ENCODE assay signal across 33 cellular contexts in genomic region chr5:14090290-14090689, GRCh38.
"Had no signal": no experiment of that assay in that cellular context is flagged by ENCODE, and none has a peak within 500 bp of the region (broad histone marks: within the 10 kb centered on the region; RNA-seq: fewer than 3 reads in every experiment).

No MANE protein-coding gene starts in this region.

- H3K4me1 ChIP-seq: colonic mucosa had no signal

- DNase-seq: activated CD4-positive, alpha-beta memory T cell treated with anti-CD3 and anti-CD28 coated beads, Interleukin-2, amount 10 ng/mL, durations not matched to agents 7 days and 5 days; activated CD4-positive, alpha-beta T cell treated with anti-CD3 and anti-CD28 coated beads for 1 hour; activated CD4-positive, alpha-beta T cell treated with anti-CD3 and anti-CD28 coated beads for 48 hours; activated CD4-positive, CD25-positive, alpha-beta regulatory T cell; activated CD8-positive, alpha-beta memory T cell treated with anti-CD3 and anti-CD28 coated beads for 24 hours; activated CD8-positive, alpha-beta memory T cell treated with anti-CD3 and anti-CD28 coated beads, Interleukin-2, amount 10 ng/mL, durations not matched to agents 7 days and 5 days; activated CD8-positive, alpha-beta memory T cell treated with anti-CD3 and anti-CD28 coated beads, Interleukin-2, amount 50 U/mL, for 48 hours; activated effector memory CD4-positive, alpha-beta T cell treated with Interleukin-2 at 50 U/mL for 16 hours; activated naive CD4-positive, alpha-beta T cell treated with anti-CD3 and anti-CD28 coated beads, Interleukin-2, amount 50 U/mL, for 16 hours; activated naive CD8-positive, alpha-beta T cell treated with anti-CD3 and anti-CD28 coated beads for 36 hours; activated T-cell treated with anti-CD3 and anti-CD28 coated beads, Interleukin-2, amount 50 U/mL, for 48 hours; amniotic stem cell; aorta; brain microvascular endothelial cell; central memory CD4-positive, alpha-beta T cell; colonic mucosa; Kasumi-1; NCI-H1092 treated with DMSO at 0.1 percent for 48 hours; NCI-H1417; NCI-H146; NCI-H187; NCI-H2029 treated with DMSO at 0.1 percent for 48 hours; NCI-H2107; NCI-H2171 treated with DMSO at 0.1 percent for 48 hours; NCI-H226; NCI-H446 treated with DMSO at 0.1 percent for 48 hours; NCI-H524 treated with DMSO at 0.1 percent for 48 hours; Right ventricle myocardium superior; T-helper 1 cell; T-helper 2 cell; T-helper 9 cell; WERI-Rb-1 had no signal

- H3K27me3 ChIP-seq: brain microvascular endothelial cell, colonic mucosa had no signal

- H3K27ac ChIP-seq: brain microvascular endothelial cell, colonic mucosa, RWPE1, WERI-Rb-1 had no signal

- H3K9me3 Mint-ChIP-seq: activated CD4-positive, alpha-beta memory T cell treated with anti-CD3 and anti-CD28 coated beads, Interleukin-2, amount 10 ng/mL, durations not matched to agents 7 days and 5 days; activated naive CD8-positive, alpha-beta T cell treated with anti-CD3 and anti-CD28 coated beads for 36 hours had no signal

- H3K36me3 ChIP-seq: brain microvascular endothelial cell, colonic mucosa, WERI-Rb-1 had no signal

- H3K9me3 ChIP-seq: colonic mucosa had no signal

- H3K36me3 Mint-ChIP-seq: activated CD8-positive, alpha-beta memory T cell treated with anti-CD3 and anti-CD28 coated beads, Interleukin-2, amount 10 ng/mL, durations not matched to agents 7 days and 5 days; activated naive CD8-positive, alpha-beta T cell treated with anti-CD3 and anti-CD28 coated beads for 36 hours had no signal

- ATAC-seq: activated CD8-positive, alpha-beta memory T cell treated with anti-CD3 and anti-CD28 coated beads, Interleukin-2, amount 10 ng/mL, durations not matched to agents 7 days and 5 days had no signal

- H3K4me3 Mint-ChIP-seq: activated CD4-positive, alpha-beta memory T cell treated with anti-CD3 and anti-CD28 coated beads, Interleukin-2, amount 10 ng/mL, durations not matched to agents 7 days and 5 days; activated CD8-positive, alpha-beta memory T cell treated with anti-CD3 and anti-CD28 coated beads, Interleukin-2, amount 10 ng/mL, durations not matched to agents 7 days and 5 days; activated naive CD8-positive, alpha-beta T cell treated with anti-CD3 and anti-CD28 coated beads for 36 hours had no signal

- H3K27ac Mint-ChIP-seq: activated CD4-positive, alpha-beta memory T cell treated with anti-CD3 and anti-CD28 coated beads, Interleukin-2, amount 10 ng/mL, durations not matched to agents 7 days and 5 days; activated CD8-positive, alpha-beta memory T cell treated with anti-CD3 and anti-CD28 coated beads, Interleukin-2, amount 10 ng/mL, durations not matched to agents 7 days and 5 days; activated naive CD8-positive, alpha-beta T cell treated with anti-CD3 and anti-CD28 coated beads for 36 hours had no signal

- H3K4me1 Mint-ChIP-seq: activated CD4-positive, alpha-beta memory T cell treated with anti-CD3 and anti-CD28 coated beads, Interleukin-2, amount 10 ng/mL, durations not matched to agents 7 days and 5 days; activated CD8-positive, alpha-beta memory T cell treated with anti-CD3 and anti-CD28 coated beads, Interleukin-2, amount 10 ng/mL, durations not matched to agents 7 days and 5 days; activated naive CD8-positive, alpha-beta T cell treated with anti-CD3 and anti-CD28 coated beads for 36 hours had no signal

- H3K27me3 Mint-ChIP-seq: activated CD4-positive, alpha-beta memory T cell treated with anti-CD3 and anti-CD28 coated beads, Interleukin-2, amount 10 ng/mL, durations not matched to agents 7 days and 5 days; activated CD8-positive, alpha-beta memory T cell treated with anti-CD3 and anti-CD28 coated beads, Interleukin-2, amount 10 ng/mL, durations not matched to agents 7 days and 5 days had no signal

- H3K4me3 ChIP-seq: colonic mucosa had no signal
